In genomic region chr11:104876838-104877500, GRCh38 we compare ENCODE assay signal across 1 cellular context.
TF ChIP-seq lines count a peak whose summit lies in the region.

No MANE protein-coding gene starts in this region.

TF ChIP-seq in SK-N-SH treated with all-trans-retinoic acid at 6 μM for 48 hours, 23 proteins besides CTCF, POLR2A, EP300 and RAD21 (continued from another document):
- peak; percentile 49; the same call in 1 of the 2 replicates for TF ChIP-seq CSRNP3 (CRISPR knock-in tag; IDR thresholded peaks at IDR 0.05)
- no peak for TF ChIP-seq OSR1 (CRISPR knock-in tag; IDR thresholded peaks at IDR 0.05)
